ENCODE assay signal across 1 cellular context in the genomic region with DNA sequence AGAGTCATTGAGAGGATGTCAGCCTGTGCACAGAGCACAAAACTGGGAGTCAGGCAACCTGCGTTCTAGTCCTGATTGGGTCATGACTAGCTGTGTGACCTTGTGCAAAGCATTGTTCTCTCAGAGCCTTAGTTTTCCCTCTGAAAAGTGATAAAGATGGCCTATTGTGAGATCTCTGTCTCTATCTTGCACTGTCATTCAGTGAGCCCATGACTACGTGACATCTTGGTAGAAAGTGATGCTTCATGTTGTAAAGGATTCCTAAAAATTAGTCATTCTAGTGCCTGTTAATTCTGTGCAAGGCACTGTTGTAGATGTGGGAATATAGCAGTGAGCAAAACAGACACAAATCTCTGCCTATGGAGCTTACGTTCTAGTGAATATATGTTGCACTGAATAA.
TF ChIP-seq lines count a peak whose summit lies in the region.

No MANE protein-coding gene starts in this region.

TF ChIP-seq in GM23338, 12 proteins besides CTCF, POLR2A, EP300 and RAD21 (continued from another document):
- TF ChIP-seq, protein P1, sequence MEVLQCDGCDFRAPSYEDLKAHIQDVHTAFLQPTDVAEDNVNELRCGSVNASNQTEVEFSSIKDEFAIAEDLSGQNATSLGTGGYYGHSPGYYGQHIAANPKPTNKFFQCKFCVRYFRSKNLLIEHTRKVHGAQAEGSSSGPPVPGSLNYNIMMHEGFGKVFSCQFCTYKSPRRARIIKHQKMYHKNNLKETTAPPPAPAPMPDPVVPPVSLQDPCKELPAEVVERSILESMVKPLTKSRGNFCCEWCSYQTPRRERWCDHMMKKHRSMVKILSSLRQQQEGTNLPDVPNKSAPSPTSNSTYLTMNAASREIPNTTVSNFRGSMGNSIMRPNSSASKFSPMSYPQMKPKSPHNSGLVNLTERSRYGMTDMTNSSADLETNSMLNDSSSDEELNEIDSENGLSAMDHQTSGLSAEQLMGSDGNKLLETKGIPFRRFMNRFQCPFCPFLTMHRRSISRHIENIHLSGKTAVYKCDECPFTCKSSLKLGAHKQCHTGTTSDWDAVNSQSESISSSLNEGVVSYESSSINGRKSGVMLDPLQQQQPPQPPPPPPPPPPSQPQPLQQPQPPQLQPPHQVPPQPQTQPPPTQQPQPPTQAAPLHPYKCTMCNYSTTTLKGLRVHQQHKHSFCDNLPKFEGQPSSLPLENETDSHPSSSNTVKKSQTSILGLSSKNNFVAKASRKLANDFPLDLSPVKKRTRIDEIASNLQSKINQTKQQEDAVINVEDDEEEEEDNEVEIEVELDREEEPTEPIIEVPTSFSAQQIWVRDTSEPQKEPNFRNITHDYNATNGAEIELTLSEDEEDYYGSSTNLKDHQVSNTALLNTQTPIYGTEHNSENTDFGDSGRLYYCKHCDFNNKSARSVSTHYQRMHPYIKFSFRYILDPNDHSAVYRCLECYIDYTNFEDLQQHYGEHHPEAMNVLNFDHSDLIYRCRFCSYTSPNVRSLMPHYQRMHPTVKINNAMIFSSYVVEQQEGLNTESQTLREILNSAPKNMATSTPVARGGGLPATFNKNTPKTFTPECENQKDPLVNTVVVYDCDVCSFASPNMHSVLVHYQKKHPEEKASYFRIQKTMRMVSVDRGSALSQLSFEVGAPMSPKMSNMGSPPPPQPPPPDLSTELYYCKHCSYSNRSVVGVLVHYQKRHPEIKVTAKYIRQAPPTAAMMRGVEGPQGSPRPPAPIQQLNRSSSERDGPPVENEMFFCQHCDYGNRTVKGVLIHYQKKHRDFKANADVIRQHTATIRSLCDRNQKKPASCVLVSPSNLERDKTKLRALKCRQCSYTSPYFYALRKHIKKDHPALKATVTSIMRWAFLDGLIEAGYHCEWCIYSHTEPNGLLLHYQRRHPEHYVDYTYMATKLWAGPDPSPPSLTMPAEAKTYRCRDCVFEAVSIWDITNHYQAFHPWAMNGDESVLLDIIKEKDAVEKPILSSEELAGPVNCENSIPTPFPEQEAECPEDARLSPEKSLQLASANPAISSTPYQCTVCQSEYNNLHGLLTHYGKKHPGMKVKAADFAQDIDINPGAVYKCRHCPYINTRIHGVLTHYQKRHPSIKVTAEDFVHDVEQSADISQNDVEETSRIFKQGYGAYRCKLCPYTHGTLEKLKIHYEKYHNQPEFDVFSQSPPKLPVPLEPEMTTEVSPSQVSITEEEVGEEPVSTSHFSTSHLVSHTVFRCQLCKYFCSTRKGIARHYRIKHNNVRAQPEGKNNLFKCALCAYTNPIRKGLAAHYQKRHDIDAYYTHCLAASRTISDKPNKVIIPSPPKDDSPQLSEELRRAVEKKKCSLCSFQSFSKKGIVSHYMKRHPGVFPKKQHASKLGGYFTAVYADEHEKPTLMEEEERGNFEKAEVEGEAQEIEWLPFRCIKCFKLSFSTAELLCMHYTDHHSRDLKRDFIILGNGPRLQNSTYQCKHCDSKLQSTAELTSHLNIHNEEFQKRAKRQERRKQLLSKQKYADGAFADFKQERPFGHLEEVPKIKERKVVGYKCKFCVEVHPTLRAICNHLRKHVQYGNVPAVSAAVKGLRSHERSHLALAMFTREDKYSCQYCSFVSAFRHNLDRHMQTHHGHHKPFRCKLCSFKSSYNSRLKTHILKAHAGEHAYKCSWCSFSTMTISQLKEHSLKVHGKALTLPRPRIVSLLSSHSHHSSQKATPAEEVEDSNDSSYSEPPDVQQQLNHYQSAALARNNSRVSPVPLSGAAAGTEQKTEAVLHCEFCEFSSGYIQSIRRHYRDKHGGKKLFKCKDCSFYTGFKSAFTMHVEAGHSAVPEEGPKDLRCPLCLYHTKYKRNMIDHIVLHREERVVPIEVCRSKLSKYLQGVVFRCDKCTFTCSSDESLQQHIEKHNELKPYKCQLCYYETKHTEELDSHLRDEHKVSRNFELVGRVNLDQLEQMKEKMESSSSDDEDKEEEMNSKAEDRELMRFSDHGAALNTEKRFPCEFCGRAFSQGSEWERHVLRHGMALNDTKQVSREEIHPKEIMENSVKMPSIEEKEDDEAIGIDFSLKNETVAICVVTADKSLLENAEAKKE (CRISPR knock-in tag; IDR thresholded peaks at IDR 0.05), result no peak
- no peak for TF ChIP-seq EZH2 (IDR thresholded peaks at IDR 0.05; ENCODE audit: low read depth, unreplicated experiment)
- TF ChIP-seq CREB1 (CRISPR knock-in tag; IDR thresholded peaks at IDR 0.05; ENCODE audit: low read depth), result no peak
- no peak for TF ChIP-seq EZH2phosphoT487 (IDR thresholded peaks at IDR 0.05; ENCODE audit: unreplicated experiment)
- TF ChIP-seq, protein P2, sequence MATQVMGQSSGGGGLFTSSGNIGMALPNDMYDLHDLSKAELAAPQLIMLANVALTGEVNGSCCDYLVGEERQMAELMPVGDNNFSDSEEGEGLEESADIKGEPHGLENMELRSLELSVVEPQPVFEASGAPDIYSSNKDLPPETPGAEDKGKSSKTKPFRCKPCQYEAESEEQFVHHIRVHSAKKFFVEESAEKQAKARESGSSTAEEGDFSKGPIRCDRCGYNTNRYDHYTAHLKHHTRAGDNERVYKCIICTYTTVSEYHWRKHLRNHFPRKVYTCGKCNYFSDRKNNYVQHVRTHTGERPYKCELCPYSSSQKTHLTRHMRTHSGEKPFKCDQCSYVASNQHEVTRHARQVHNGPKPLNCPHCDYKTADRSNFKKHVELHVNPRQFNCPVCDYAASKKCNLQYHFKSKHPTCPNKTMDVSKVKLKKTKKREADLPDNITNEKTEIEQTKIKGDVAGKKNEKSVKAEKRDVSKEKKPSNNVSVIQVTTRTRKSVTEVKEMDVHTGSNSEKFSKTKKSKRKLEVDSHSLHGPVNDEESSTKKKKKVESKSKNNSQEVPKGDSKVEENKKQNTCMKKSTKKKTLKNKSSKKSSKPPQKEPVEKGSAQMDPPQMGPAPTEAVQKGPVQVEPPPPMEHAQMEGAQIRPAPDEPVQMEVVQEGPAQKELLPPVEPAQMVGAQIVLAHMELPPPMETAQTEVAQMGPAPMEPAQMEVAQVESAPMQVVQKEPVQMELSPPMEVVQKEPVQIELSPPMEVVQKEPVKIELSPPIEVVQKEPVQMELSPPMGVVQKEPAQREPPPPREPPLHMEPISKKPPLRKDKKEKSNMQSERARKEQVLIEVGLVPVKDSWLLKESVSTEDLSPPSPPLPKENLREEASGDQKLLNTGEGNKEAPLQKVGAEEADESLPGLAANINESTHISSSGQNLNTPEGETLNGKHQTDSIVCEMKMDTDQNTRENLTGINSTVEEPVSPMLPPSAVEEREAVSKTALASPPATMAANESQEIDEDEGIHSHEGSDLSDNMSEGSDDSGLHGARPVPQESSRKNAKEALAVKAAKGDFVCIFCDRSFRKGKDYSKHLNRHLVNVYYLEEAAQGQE (IDR thresholded peaks at IDR 0.05; ENCODE audit: unreplicated experiment), result no peak
- no peak for TF ChIP-seq ZNF331 (CRISPR knock-in tag; IDR thresholded peaks at IDR 0.05; ENCODE audit: low read depth)
- TF ChIP-seq ZNF114 (CRISPR knock-in tag; IDR thresholded peaks at IDR 0.05), result no peak
- TF ChIP-seq, protein P3, sequence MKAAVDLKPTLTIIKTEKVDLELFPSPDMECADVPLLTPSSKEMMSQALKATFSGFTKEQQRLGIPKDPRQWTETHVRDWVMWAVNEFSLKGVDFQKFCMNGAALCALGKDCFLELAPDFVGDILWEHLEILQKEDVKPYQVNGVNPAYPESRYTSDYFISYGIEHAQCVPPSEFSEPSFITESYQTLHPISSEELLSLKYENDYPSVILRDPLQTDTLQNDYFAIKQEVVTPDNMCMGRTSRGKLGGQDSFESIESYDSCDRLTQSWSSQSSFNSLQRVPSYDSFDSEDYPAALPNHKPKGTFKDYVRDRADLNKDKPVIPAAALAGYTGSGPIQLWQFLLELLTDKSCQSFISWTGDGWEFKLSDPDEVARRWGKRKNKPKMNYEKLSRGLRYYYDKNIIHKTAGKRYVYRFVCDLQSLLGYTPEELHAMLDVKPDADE (IDR thresholded peaks at IDR 0.05), result no peak
- TF ChIP-seq JUNB (IDR thresholded peaks at IDR 0.05; ENCODE audit: unreplicated experiment), result no peak
- no peak for TF ChIP-seq NANOG (IDR thresholded peaks at IDR 0.05; ENCODE audit: borderline replicate concordance)
- TF ChIP-seq STAT1 (IDR thresholded peaks at IDR 0.05; ENCODE audit: unreplicated experiment), result no peak
